In genomic region chr17:70956731-70957130, GRCh38 we compare ENCODE assay signal across 14 cellular contexts.
DNase-seq lines count a peak whose midpoint lies in the region; ATAC-seq and TF ChIP-seq lines count a peak whose summit lies in the region.
"Had no signal": no experiment of that assay in that cellular context is flagged by ENCODE, and none has a peak within 500 bp of the region (broad histone marks: within the 10 kb centered on the region; RNA-seq: fewer than 3 reads in every experiment).

No MANE protein-coding gene starts in this region.

- H2AFZ ChIP-seq in GM23338: no peak overlapping the region

- no peak overlapping the region for H3K4me3 Mint-ChIP-seq in GM23338
- H3K4me3 Mint-ChIP-seq: CD4-positive, alpha-beta T cell; H9; IgD-negative memory B cell had no signal

- H3K4me1 Mint-ChIP-seq in GM23338: no peaks in the 10 kb centered on the region
- H3K4me1 Mint-ChIP-seq: H9, IgD-negative memory B cell had no signal

- H3K27me3 ChIP-seq in GM23338 (ENCODE audit: insufficient read depth): no peaks in the 10 kb centered on the region

- no peaks in the 10 kb centered on the region for H4K20me1 ChIP-seq in GM23338 (replicated peaks; ENCODE audit: insufficient read depth)

- H3K9me2 ChIP-seq in GM23338 (ENCODE audit: insufficient read depth): peaks cover 19% of the 10 kb centered on the region

- DNase-seq in RPMI7951 (ENCODE audit: low read depth) (peak; percentile 28), fibroblast of gingiva (ENCODE audit: low read depth) (peak; percentile 3), foreskin fibroblast (peak; percentile 5 to 45), GM23338 (ENCODE audit: low spot score) (no peak)
- no peak for DNase-seq in activated naive CD4-positive, alpha-beta T cell treated with anti-CD3 and anti-CD28 coated beads, Interleukin-2, amount 50 U/mL, for 72 hours (ENCODE audit: low spot score in 2 of 2)
- DNase-seq: ACHN; AML-193; Caco-2; CD4-positive, alpha-beta T cell; GOT3; H9 had no signal

- no peaks in the 10 kb centered on the region for H3K79me2 ChIP-seq in GM23338 (replicated peaks; ENCODE audit: insufficient read depth)

- no peaks in the 10 kb centered on the region for H3K36me3 Mint-ChIP-seq in GM23338 (ENCODE audit: low read depth)
- H3K36me3 Mint-ChIP-seq in activated naive CD4-positive, alpha-beta T cell treated with anti-CD3 and anti-CD28 coated beads, Interleukin-2, amount 50 U/mL, for 72 hours: peaks cover 0 to 13% of the 10 kb centered on the region in 2 donors
- H3K36me3 Mint-ChIP-seq: IgD-negative memory B cell had no signal

- H3K4me3 ChIP-seq in foreskin fibroblast (ENCODE audit: low read depth in 1 of 2, low read length in 2 of 2) (no peak overlapping the region), GM23338 (no peak overlapping the region)

- H3K27ac Mint-ChIP-seq in GM23338: no peak overlapping the region
- H3K27ac Mint-ChIP-seq in activated naive CD4-positive, alpha-beta T cell treated with anti-CD3 and anti-CD28 coated beads, Interleukin-2, amount 50 U/mL, for 72 hours: no peak overlapping the region
- H3K27ac Mint-ChIP-seq: CD4-positive, alpha-beta T cell; H9; IgD-negative memory B cell had no signal

- H3K4me1 ChIP-seq in GM23338 (ENCODE audit: insufficient read depth): no peaks in the 10 kb centered on the region
- H3K4me1 ChIP-seq: Caco-2 had no signal

- no peak overlapping the region for H3K27ac ChIP-seq in GM23338 (ENCODE audit: low read depth)
- H3K27ac ChIP-seq: C4-2B had no signal

- H3F3A ChIP-seq in GM23338 (replicated peaks; ENCODE audit: low read depth): no peaks in the 10 kb centered on the region

- ATAC-seq in GM23338 (no peak), GM19351 (IDR thresholded peaks at IDR 0.05; ENCODE audit: unreplicated experiment) (no peak)
- no peak for ATAC-seq in activated naive CD4-positive, alpha-beta T cell treated with anti-CD3 and anti-CD28 coated beads, Interleukin-2, amount 50 U/mL, for 72 hours

- no peak overlapping the region for H3K4me2 ChIP-seq in GM23338

- H3K27me3 Mint-ChIP-seq in GM23338 (ENCODE audit: insufficient read depth, low read depth, poor library complexity): no peaks in the 10 kb centered on the region
- H3K27me3 Mint-ChIP-seq: CD4-positive, alpha-beta T cell; IgD-negative memory B cell had no signal

- no peaks in the 10 kb centered on the region for H3K36me3 ChIP-seq in GM23338 (ENCODE audit: insufficient read depth)

- H3K9me3 Mint-ChIP-seq in GM23338: peaks cover 6% of the 10 kb centered on the region; the same call in 2 of the 3 replicates
- peaks cover 7 to 13% of the 10 kb centered on the region in 2 donors for H3K9me3 Mint-ChIP-seq in activated naive CD4-positive, alpha-beta T cell treated with anti-CD3 and anti-CD28 coated beads, Interleukin-2, amount 50 U/mL, for 72 hours

- no peak for TF ChIP-seq CTCF in foreskin fibroblast (IDR thresholded peaks at IDR 0.05; ENCODE audit: low read depth, low read length)
- TF ChIP-seq CTCF in GM23338 (conservative IDR thresholded peaks at IDR 0.05; ENCODE audit: low read depth in 2 of 2): no peak

TF ChIP-seq in GM23338, 12 proteins besides CTCF, POLR2A, EP300 and RAD21:
- TF ChIP-seq ETS1 (IDR thresholded peaks at IDR 0.05) (no peak), EZH2phosphoT487 (IDR thresholded peaks at IDR 0.05; ENCODE audit: unreplicated experiment) (no peak), CREB1 (CRISPR knock-in tag; IDR thresholded peaks at IDR 0.05; ENCODE audit: low read depth) (no peak), NANOG (IDR thresholded peaks at IDR 0.05; ENCODE audit: borderline replicate concordance) (no peak), ZNF331 (CRISPR knock-in tag; IDR thresholded peaks at IDR 0.05; ENCODE audit: low read depth) (no peak), POLR2AphosphoS5 (IDR thresholded peaks at IDR 0.05; ENCODE audit: low read depth) (no peak), EZH2 (IDR thresholded peaks at IDR 0.05; ENCODE audit: low read depth, unreplicated experiment) (no peak)
- TF ChIP-seq, protein P1, sequence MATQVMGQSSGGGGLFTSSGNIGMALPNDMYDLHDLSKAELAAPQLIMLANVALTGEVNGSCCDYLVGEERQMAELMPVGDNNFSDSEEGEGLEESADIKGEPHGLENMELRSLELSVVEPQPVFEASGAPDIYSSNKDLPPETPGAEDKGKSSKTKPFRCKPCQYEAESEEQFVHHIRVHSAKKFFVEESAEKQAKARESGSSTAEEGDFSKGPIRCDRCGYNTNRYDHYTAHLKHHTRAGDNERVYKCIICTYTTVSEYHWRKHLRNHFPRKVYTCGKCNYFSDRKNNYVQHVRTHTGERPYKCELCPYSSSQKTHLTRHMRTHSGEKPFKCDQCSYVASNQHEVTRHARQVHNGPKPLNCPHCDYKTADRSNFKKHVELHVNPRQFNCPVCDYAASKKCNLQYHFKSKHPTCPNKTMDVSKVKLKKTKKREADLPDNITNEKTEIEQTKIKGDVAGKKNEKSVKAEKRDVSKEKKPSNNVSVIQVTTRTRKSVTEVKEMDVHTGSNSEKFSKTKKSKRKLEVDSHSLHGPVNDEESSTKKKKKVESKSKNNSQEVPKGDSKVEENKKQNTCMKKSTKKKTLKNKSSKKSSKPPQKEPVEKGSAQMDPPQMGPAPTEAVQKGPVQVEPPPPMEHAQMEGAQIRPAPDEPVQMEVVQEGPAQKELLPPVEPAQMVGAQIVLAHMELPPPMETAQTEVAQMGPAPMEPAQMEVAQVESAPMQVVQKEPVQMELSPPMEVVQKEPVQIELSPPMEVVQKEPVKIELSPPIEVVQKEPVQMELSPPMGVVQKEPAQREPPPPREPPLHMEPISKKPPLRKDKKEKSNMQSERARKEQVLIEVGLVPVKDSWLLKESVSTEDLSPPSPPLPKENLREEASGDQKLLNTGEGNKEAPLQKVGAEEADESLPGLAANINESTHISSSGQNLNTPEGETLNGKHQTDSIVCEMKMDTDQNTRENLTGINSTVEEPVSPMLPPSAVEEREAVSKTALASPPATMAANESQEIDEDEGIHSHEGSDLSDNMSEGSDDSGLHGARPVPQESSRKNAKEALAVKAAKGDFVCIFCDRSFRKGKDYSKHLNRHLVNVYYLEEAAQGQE (IDR thresholded peaks at IDR 0.05; ENCODE audit: unreplicated experiment): no peak

Comparison
In these comparisons a context has a peak if more than half of its experiments do, and no peak if none do; other contexts are left out.
1. DNase-seq: peak in RPMI7951 (single experiment), fibroblast of gingiva (single experiment) and foreskin fibroblast (2 of 2); none in GM23338 (single experiment) and activated naive CD4-positive, alpha-beta T cell treated with anti-CD3 and anti-CD28 coated beads, Interleukin-2, amount 50 U/mL, for 72 hours (0 of 2).